Comparison of ENCODE assay signal across 11 cellular contexts in the genomic region with DNA sequence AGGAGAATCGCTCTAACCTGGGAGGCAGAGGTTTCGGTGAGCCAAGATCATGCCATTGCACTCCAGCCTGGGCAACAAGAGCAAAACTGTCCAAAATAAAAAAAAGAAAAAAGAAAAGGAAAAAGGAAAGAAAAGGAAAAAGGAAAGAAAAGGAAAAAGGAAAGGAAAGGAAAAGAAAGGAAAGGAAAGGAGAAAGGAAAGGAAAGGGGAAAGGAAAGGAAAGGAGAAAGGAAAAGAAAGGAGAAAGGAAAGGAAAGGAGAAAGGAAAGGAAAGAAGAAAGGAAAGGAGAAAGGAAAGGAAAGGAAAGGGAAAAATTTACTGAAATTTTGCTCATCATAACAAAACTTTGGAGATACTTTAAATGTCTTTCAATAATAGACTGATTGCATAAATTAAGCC.
"Had no signal": no experiment of that assay in that cellular context is flagged by ENCODE, and none has a peak within 500 bp of the region (broad histone marks: within the 10 kb centered on the region; RNA-seq: fewer than 3 reads in every experiment).

No MANE protein-coding gene starts in this region.

- H3K4me1 ChIP-seq: HAP-1 had no signal

- H3K36me3 ChIP-seq: HAP-1 had no signal

- H3K27ac ChIP-seq: GM23248 had no signal

- H3K4me1 Mint-ChIP-seq: GM23338, H9 had no signal

- H3K4me3 Mint-ChIP-seq: GM23338, H9, HFFc6 had no signal

- H3K9ac ChIP-seq: GM23248 had no signal

- H3K9me3 Mint-ChIP-seq: GM23338, H9 had no signal

- H2AFZ ChIP-seq: GM23248, GM23338 had no signal

- H3K4me3 ChIP-seq: GM23248, GM23338, HAP-1 had no signal

- H3K9me3 ChIP-seq: HAP-1 had no signal

- H3K27ac Mint-ChIP-seq: GM23338, H9, HFFc6 had no signal

- FAIRE-seq: H1, H54 had no signal

- H3K4me2 ChIP-seq: GM23338 had no signal

- DNase-seq: GM23248, GOT3, H7, H9, HCEC 1CT, HFFc6 had no signal

- ATAC-seq: GM23338, HCT116 had no signal
